In the genomic region with DNA sequence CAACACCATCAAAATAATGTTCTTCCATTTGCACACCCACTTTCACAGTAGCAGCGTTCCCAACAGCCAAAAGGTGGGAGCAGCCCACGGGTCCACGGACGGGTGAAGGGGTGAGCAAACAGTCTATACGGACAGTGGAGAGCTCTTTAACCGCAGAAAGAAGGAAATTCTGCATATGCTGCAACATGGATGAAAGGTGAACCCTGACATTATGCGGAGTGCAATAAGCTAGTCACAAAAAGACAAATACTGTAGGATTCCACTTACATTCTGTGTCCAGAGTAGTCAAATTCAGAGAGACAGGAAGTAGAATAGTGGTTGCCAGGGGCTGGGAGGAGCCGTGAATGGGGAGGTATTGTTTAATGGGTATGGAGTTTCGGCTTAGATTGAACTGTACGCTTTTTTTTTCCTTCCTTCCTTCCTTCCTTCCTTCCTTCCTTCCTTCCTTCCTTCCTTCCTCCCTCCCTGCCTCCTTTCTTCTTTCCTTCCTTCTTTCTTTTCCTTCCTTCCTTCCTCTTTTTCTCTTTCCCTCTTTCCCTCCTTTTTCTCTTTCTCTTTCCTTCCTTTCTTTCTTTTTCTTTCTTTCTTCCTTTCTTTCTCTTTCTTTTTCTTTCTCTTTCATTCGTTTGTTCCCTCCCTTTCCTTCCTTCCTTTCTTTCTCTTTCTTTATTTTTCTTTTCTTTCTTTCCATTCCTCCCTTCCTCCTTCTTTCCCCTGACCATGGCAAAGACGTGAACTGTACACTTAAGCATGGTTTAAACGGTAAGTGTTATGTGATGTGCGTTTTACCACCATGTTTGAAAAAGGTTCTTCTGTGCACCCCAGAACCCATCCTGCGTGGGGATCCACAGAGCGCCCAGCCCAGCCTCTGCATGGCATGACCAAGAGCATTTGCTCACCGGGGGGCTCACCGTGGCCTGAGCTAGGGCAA, we compare ENCODE assay signal across 8 cellular contexts. TPM values are rescaled to one million over a fixed set of nuclear protein-coding genes. Genes with fewer than 3 reads are reported as not detected.
DNase-seq lines count a peak whose midpoint lies in the region; ATAC-seq and TF ChIP-seq lines count a peak whose summit lies in the region.

No MANE protein-coding gene starts in this region.

- peak overlapping the region; percentile 41 for H2AFZ ChIP-seq in neural cell (ENCODE audit: low read depth, low read length)

- H3K4me3 ChIP-seq in NB4 (ENCODE audit: low read depth, low read length) (peak overlapping the region; percentile 72), neural cell (ENCODE audit: low read length) (peak overlapping the region; percentile 78)

- no peaks in the 10 kb centered on the region for H3K9me3 Mint-ChIP-seq in WTC11

- TF ChIP-seq EP300 in neural cell (conservative IDR thresholded peaks at IDR 0.05; ENCODE audit: poor library complexity, severe bottlenecking), result no peak

- ATAC-seq in GM21515 (IDR thresholded peaks at IDR 0.05; ENCODE audit: unreplicated experiment) (peak; percentile 6), WTC11 (no peak), HG02970 (IDR thresholded peaks at IDR 0.05; ENCODE audit: low FRiP score, unreplicated experiment) (no peak)

- H3K9me2 ChIP-seq in neural cell (ENCODE audit: insufficient read depth, low read length), result no peaks in the 10 kb centered on the region

- H3K4me2 ChIP-seq in neural cell (ENCODE audit: low read length), result peak overlapping the region; percentile 59

- H3K36me3 Mint-ChIP-seq in WTC11, result no peaks in the 10 kb centered on the region

- H3K27me3 Mint-ChIP-seq in WTC11 (ENCODE audit: low read depth), result no peaks in the 10 kb centered on the region; the same call in none of the 2 replicates

- POLR2A ChIA-PET in WTC11 (lab: Charles Lee), result interaction anchor here (0.6 to 1.3 kb wide), 5 partner anchors 43 to 69 kb away, joined by 3 to 8 read pairs (median 3); no protein-coding TSS in a partner anchor

- TF ChIP-seq POLR2A in NB4 (IDR thresholded peaks at IDR 0.05; ENCODE audit: extremely low read depth, insufficient read length), result no peak

- no peaks in the 10 kb centered on the region for H3K27me3 ChIP-seq in neural cell (ENCODE audit: insufficient read depth, low read depth, low read length)

- H3F3A ChIP-seq in neural cell (ENCODE audit: insufficient read depth, low read length, poor library complexity, severe bottlenecking), result no peaks in the 10 kb centered on the region

- no peaks in the 10 kb centered on the region for H3K36me3 ChIP-seq in neural cell (ENCODE audit: insufficient read depth, low read length)

- DNase-seq in DMS153 (lab: John Stamatoyannopoulos, UW) (peak; percentile 21), NB4 (ENCODE audit: low read depth) (peak; percentile 70), WTC11 (ENCODE audit: low spot score) (no peak), fibroblast of peridontal ligament (ENCODE audit: extremely low read depth) (peak; percentile 75), GM10266 (ENCODE audit: extremely low spot score) (no peak)

- H3K9me3 ChIP-seq in neural cell (ENCODE audit: low read length), result no peaks in the 10 kb centered on the region

- TF ChIP-seq RAD21 in neural cell (conservative IDR thresholded peaks at IDR 0.05), result no peak

- peak overlapping the region; percentile 87 for H3K27ac Mint-ChIP-seq in WTC11

- peaks cover 20% of the 10 kb centered on the region for H3K4me1 Mint-ChIP-seq in WTC11

- H3K9ac ChIP-seq in neural cell (ENCODE audit: low read length), result peak overlapping the region; percentile 64

- CTCF ChIA-PET in WTC11 (lab: Charles Lee), result interaction anchor here (0.5 to 3.3 kb wide), 47 partner anchors 9 to 399 kb away, joined by 3 to 26 read pairs (median 4); partner anchors contain the start of gene ANKRD9

- H3K79me2 ChIP-seq in neural cell (replicated peaks; ENCODE audit: insufficient read depth, low read length), result no peaks in the 10 kb centered on the region

- peak overlapping the region; percentile 80 for H3K4me3 Mint-ChIP-seq in WTC11

- no peak for TF ChIP-seq CTCF in NB4 (IDR thresholded peaks at IDR 0.05; ENCODE audit: low read depth, low read length)
- no peak for TF ChIP-seq CTCF in WTC11 (IDR thresholded peaks at IDR 0.05)
- TF ChIP-seq CTCF in neural cell (IDR thresholded peaks at IDR 0.05; ENCODE audit: poor library complexity, severe bottlenecking), result no peak
- TF ChIP-seq CTCF in GM10266 (IDR thresholded peaks at IDR 0.05; ENCODE audit: control insufficient read depth, insufficient read depth, low read depth, missing control alignments), result no peak

- no peaks in the 10 kb centered on the region for H4K20me1 ChIP-seq in neural cell (ENCODE audit: insufficient read depth)

- H3K27ac ChIP-seq in neural cell (ENCODE audit: low read length), result no peak overlapping the region

TF ChIP-seq in WTC11, 78 proteins besides CTCF, POLR2A, EP300 and RAD21 (continues in another document):
- TF ChIP-seq, protein P1, sequence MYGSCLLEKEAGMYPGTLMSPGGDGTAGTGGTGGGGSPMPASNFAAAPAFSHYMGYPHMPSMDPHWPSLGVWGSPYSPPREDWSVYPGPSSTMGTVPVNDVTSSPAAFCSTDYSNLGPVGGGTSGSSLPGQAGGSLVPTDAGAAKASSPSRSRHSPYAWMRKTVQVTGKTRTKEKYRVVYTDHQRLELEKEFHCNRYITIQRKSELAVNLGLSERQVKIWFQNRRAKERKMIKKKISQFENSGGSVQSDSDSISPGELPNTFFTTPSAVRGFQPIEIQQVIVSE (CRISPR knock-in tag; IDR thresholded peaks at IDR 0.05; ENCODE audit: borderline replicate concordance), result no peak
- TF ChIP-seq, protein P2, sequence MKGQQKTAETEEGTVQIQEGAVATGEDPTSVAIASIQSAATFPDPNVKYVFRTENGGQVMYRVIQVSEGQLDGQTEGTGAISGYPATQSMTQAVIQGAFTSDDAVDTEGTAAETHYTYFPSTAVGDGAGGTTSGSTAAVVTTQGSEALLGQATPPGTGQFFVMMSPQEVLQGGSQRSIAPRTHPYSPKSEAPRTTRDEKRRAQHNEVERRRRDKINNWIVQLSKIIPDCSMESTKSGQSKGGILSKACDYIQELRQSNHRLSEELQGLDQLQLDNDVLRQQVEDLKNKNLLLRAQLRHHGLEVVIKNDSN (CRISPR knock-in tag; IDR thresholded peaks at IDR 0.05), result no peak
- TF ChIP-seq FOXK1 (CRISPR knock-in tag; IDR thresholded peaks at IDR 0.05) (no peak), ZNF263 (CRISPR knock-in tag; IDR thresholded peaks at IDR 0.05; ENCODE audit: low read depth) (no peak), FOXP4 (CRISPR knock-in tag; IDR thresholded peaks at IDR 0.05) (no peak), CREB1 (CRISPR knock-in tag; IDR thresholded peaks at IDR 0.05) (no peak)

TF ChIP-seq in neural cell, 6 proteins besides CTCF, POLR2A, EP300 and RAD21:
- TF ChIP-seq TAF1 (IDR thresholded peaks at IDR 0.05; ENCODE audit: low read depth) (no peak), EZH2 (IDR thresholded peaks at IDR 0.05; ENCODE audit: borderline replicate concordance, insufficient read depth, low read length, poor library complexity, severe bottlenecking) (no peak), MXI1 (conservative IDR thresholded peaks at IDR 0.05; ENCODE audit: poor library complexity, severe bottlenecking) (no peak), SMC3 (conservative IDR thresholded peaks at IDR 0.05; ENCODE audit: poor library complexity) (no peak), REST (IDR thresholded peaks at IDR 0.05; ENCODE audit: borderline replicate concordance) (no peak)

RNA-seq across cellular contexts. Expression of gene ANKRD9, which starts 15.9 kb away (rescaled TPM):
- 55.6 to 63.8 TPM (median 56.6 TPM) in 3 replicates for total RNA-seq in WTC11 (2021)
- polyA plus RNA-seq in neural cell, result 1.5 and 2.0 TPM in 2 replicates
- polyA minus RNA-seq in neural cell, result 2.2 TPM in 2 replicates

Comparison
In these comparisons a context has a peak if more than half of its experiments do, and no peak if none do; other contexts are left out.
1. DNase-seq: peak in DMS153 (single experiment), NB4 (single experiment) and fibroblast of peridontal ligament (single experiment); none in WTC11 (single experiment) and GM10266 (single experiment).